Comparison of ENCODE assay signal across 25 cellular contexts in the genomic region with DNA sequence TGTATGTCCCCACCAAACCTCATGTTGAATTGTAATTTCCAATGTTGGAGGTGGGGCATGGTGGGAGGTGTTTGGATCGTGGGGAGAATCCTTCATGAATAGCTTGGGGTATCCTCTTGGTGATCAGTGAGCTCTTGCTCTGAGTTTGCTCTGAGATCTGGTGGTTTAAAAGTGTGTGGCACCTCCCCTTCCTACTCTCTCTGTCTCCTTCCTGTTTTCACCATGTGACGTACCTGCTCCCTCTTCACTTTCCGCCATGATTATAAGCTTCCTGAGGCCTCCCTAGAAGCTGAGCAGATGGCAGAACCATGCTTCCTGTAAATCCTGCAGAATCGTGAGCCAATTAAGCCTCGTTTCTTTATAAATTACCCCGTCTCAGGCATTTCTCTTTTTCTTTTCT. TPM values are rescaled to one million over a fixed set of nuclear protein-coding genes. Genes with fewer than 3 reads are reported as not detected.
DNase-seq lines count a peak whose midpoint lies in the region; ATAC-seq, FAIRE-seq and TF ChIP-seq lines count a peak whose summit lies in the region.
"Had no signal": no experiment of that assay in that cellular context is flagged by ENCODE, and none has a peak within 500 bp of the region (broad histone marks: within the 10 kb centered on the region; RNA-seq: fewer than 3 reads in every experiment).

No MANE protein-coding gene starts in this region.

- peaks cover 5% of the 10 kb centered on the region for H3K9me3 Mint-ChIP-seq in activated naive CD4-positive, alpha-beta T cell treated with anti-CD3 and anti-CD28 coated beads, Interleukin-2, amount 10 ng/mL, durations not matched to agents 7 days and 5 days
- peaks cover 0 to 4% of the 10 kb centered on the region in 2 donors for H3K9me3 Mint-ChIP-seq in activated naive CD4-positive, alpha-beta T cell treated with anti-CD3 and anti-CD28 coated beads, Interleukin-2, amount 50 U/mL, for 72 hours
- H3K9me3 Mint-ChIP-seq: HFFc6 had no signal

- DNase-seq in activated naive CD4-positive, alpha-beta T cell treated with anti-CD3 and anti-CD28 coated beads, Interleukin-2, amount 10 ng/mL, durations not matched to agents 7 days and 5 days = no peak
- DNase-seq in activated naive CD4-positive, alpha-beta T cell treated with anti-CD3 and anti-CD28 coated beads, Interleukin-2, amount 50 U/mL, for 72 hours (ENCODE audit: low spot score in 2 of 2) = no peak
- no peak for DNase-seq in GM18507 (ENCODE audit: extremely low spot score, insufficient read length, low read depth)
- DNase-seq in stimulated activated naive CD4-positive, alpha-beta T cell (lab: John Stamatoyannopoulos, UW) = no peak
- DNase-seq in DMS79 (lab: John Stamatoyannopoulos, UW) = no peak
- DNase-seq in GM10266 (ENCODE audit: extremely low spot score) = no peak
- DNase-seq: H7, HFFc6, IMR-90, Karpas-422, MG63, NCI-H1092, NCI-H1436 treated with DMSO at 0.1 percent for 48 hours, NCI-H2029 treated with DMSO at 0.1 percent for 48 hours, NCI-H2171, NCI-H446, NCI-H526 treated with DMSO at 0.1 percent for 48 hours, SHP77 treated with DMSO at 0.1 percent for 48 hours, SK-N-SH had no signal

- peak overlapping the region; percentile 68 for H3K27ac Mint-ChIP-seq in activated naive CD4-positive, alpha-beta T cell treated with anti-CD3 and anti-CD28 coated beads, Interleukin-2, amount 10 ng/mL, durations not matched to agents 7 days and 5 days
- H3K27ac Mint-ChIP-seq in activated naive CD4-positive, alpha-beta T cell treated with anti-CD3 and anti-CD28 coated beads, Interleukin-2, amount 50 U/mL, for 72 hours = no peak overlapping the region
- H3K27ac Mint-ChIP-seq: HFFc6 had no signal

- H3K27ac ChIP-seq in neutrophil = peak overlapping the region; percentile 18
- H3K27ac ChIP-seq: A549, BLaER1 had no signal

- ATAC-seq in activated naive CD4-positive, alpha-beta T cell treated with anti-CD3 and anti-CD28 coated beads, Interleukin-2, amount 50 U/mL, for 72 hours = no peak
- ATAC-seq: A549 had no signal

- no peak overlapping the region for H3K4me3 Mint-ChIP-seq in activated naive CD4-positive, alpha-beta T cell treated with anti-CD3 and anti-CD28 coated beads, Interleukin-2, amount 10 ng/mL, durations not matched to agents 7 days and 5 days
- H3K4me3 Mint-ChIP-seq: HFFc6 had no signal

- FAIRE-seq in GM18507 (lab: Jason Lieb, UNC) = peak; percentile 61
- FAIRE-seq: A549, D721Med, HTR-8/SVneo had no signal

- no peaks in the 10 kb centered on the region for H3K9me3 ChIP-seq in neutrophil
- H3K9me3 ChIP-seq: A549, MG63, SK-N-SH had no signal

- peak; percentile 38; the same call in 1 of the 2 replicates for TF ChIP-seq POLR2A in Raji (IDR thresholded peaks at IDR 0.05; ENCODE audit: insufficient read depth, low read depth, low read length)

- H3K27me3 ChIP-seq in neutrophil = no peaks in the 10 kb centered on the region
- H3K27me3 ChIP-seq: BLaER1, MG63 had no signal

- H3K4me3 ChIP-seq in neutrophil (ENCODE audit: low read depth in 1 of 2, low read length in 1 of 2) = no peak overlapping the region
- H3K4me3 ChIP-seq: A549, BLaER1, MG63 had no signal

- no peaks in the 10 kb centered on the region for H3K27me3 Mint-ChIP-seq in activated naive CD4-positive, alpha-beta T cell treated with anti-CD3 and anti-CD28 coated beads, Interleukin-2, amount 10 ng/mL, durations not matched to agents 7 days and 5 days

- TF ChIP-seq CTCF in neutrophil (IDR thresholded peaks at IDR 0.05) (no peak), GM10266 (IDR thresholded peaks at IDR 0.05; ENCODE audit: control insufficient read depth, insufficient read depth, low read depth, missing control alignments) (no peak)

- H3K4me1 ChIP-seq in neutrophil (ENCODE audit: control insufficient read depth in 1 of 2, insufficient read depth in 1 of 2, low read depth in 1 of 2, low read length in 1 of 2) = peaks cover 15 to 27% of the 10 kb centered on the region in 2 experiments

- peaks cover 47% of the 10 kb centered on the region for H3K4me1 Mint-ChIP-seq in activated naive CD4-positive, alpha-beta T cell treated with anti-CD3 and anti-CD28 coated beads, Interleukin-2, amount 10 ng/mL, durations not matched to agents 7 days and 5 days

- H3K36me3 ChIP-seq in neutrophil = no peaks in the 10 kb centered on the region
- H3K36me3 ChIP-seq: BLaER1, MG63 had no signal

- CTCF ChIA-PET in activated naive CD4-positive, alpha-beta T cell treated with anti-CD3 and anti-CD28 coated beads, Interleukin-2, amount 10 ng/mL, durations not matched to agents 7 days and 5 days (lab: Charles Lee) = interaction anchor here (1.3 kb wide), 1 partner anchor 42 kb away, joined by 4 read pairs; no protein-coding TSS in a partner anchor

- H3K36me3 Mint-ChIP-seq in activated naive CD4-positive, alpha-beta T cell treated with anti-CD3 and anti-CD28 coated beads, Interleukin-2, amount 10 ng/mL, durations not matched to agents 7 days and 5 days = peaks cover 7% of the 10 kb centered on the region
- peaks cover 0 to 6% of the 10 kb centered on the region in 2 donors for H3K36me3 Mint-ChIP-seq in activated naive CD4-positive, alpha-beta T cell treated with anti-CD3 and anti-CD28 coated beads, Interleukin-2, amount 50 U/mL, for 72 hours

RNA-seq across cellular contexts. Expression of a gene that starts 40.0 kb away (rescaled TPM):
- total RNA-seq in activated naive CD4-positive, alpha-beta T cell treated with anti-CD3 and anti-CD28 coated beads, Interleukin-2, amount 50 U/mL, for 72 hours = 10 to 100 TPM; 36.1 to 63.4 TPM

RNA-seq across cellular contexts. Expression of a gene that starts 57.9 kb away (rescaled TPM):
- total RNA-seq in activated naive CD4-positive, alpha-beta T cell treated with anti-CD3 and anti-CD28 coated beads, Interleukin-2, amount 50 U/mL, for 72 hours = 10 to 100 TPM; 56.4 to 59.9 TPM
